Comparison of ENCODE assay signal across 1 cellular context in genomic region chr5:95826949-95827595, GRCh38.
A peak's percentile ranks its signal among the peaks of the same experiment; 100 is the strongest.
TF ChIP-seq lines count a peak whose summit lies in the region.

No MANE protein-coding gene starts in this region.

TF ChIP-seq in HepG2, 621 proteins besides CTCF, POLR2A, EP300 and RAD21 (continued from another document and continues in another):
- peak; percentile 44; the same call in 1 of the 2 replicates for TF ChIP-seq ZNF142 (CRISPR knock-in tag; IDR thresholded peaks at IDR 0.05)
- TF ChIP-seq ZNF713 (CRISPR knock-in tag; IDR thresholded peaks at IDR 0.05) = no peak
- TF ChIP-seq ZNF768 (CRISPR knock-in tag; IDR thresholded peaks at IDR 0.05) = no peak
- TF ChIP-seq ZNF782 (CRISPR knock-in tag; IDR thresholded peaks at IDR 0.05; ENCODE audit: borderline replicate concordance) = no peak; the same call in 1 of the 2 replicates
- TF ChIP-seq JUNB (CRISPR knock-in tag; IDR thresholded peaks at IDR 0.05; ENCODE audit: borderline replicate concordance) = peak; percentile 39; the same call in 1 of the 2 replicates
- no peak for TF ChIP-seq SUZ12 (IDR thresholded peaks at IDR 0.05; ENCODE audit: low read depth, low read length)
- no peak for TF ChIP-seq ZNF724P (CRISPR knock-in tag; IDR thresholded peaks at IDR 0.05; ENCODE audit: borderline replicate concordance)
- TF ChIP-seq KDM4B (CRISPR knock-in tag; IDR thresholded peaks at IDR 0.05) = peak; percentile 84
- TF ChIP-seq JARID2 (CRISPR knock-in tag; IDR thresholded peaks at IDR 0.05; ENCODE audit: insufficient replicate concordance) = no peak
- 0 out of 2 replicates have a peak, but pooled peaks have one; percentile 53 for TF ChIP-seq TP53 (CRISPR knock-in tag; conservative IDR thresholded peaks at IDR 0.05)
- TF ChIP-seq CBFB (CRISPR knock-in tag; IDR thresholded peaks at IDR 0.05) = peak; percentile 63; the same call in 1 of the 2 replicates
- no peak for TF ChIP-seq GPBP1L1 (CRISPR knock-in tag; IDR thresholded peaks at IDR 0.05)
- TF ChIP-seq TRIM24 (CRISPR knock-in tag; IDR thresholded peaks at IDR 0.05) = peak; percentile 92
- TF ChIP-seq CBX5 (CRISPR knock-in tag; IDR thresholded peaks at IDR 0.05; ENCODE audit: borderline replicate concordance) = peak; percentile 97
- peak; percentile 31; the same call in 1 of the 2 replicates for TF ChIP-seq YEATS2 (CRISPR knock-in tag; IDR thresholded peaks at IDR 0.05; ENCODE audit: borderline replicate concordance)
- no peak for TF ChIP-seq PLSCR1 (CRISPR knock-in tag; IDR thresholded peaks at IDR 0.05; ENCODE audit: borderline replicate concordance)
- no peak for TF ChIP-seq ZNF749 (CRISPR knock-in tag; IDR thresholded peaks at IDR 0.05; ENCODE audit: borderline replicate concordance)
- TF ChIP-seq ZNF841 (CRISPR knock-in tag; IDR thresholded peaks at IDR 0.05; ENCODE audit: borderline replicate concordance) = no peak
- no peak for TF ChIP-seq ZBTB49 (CRISPR knock-in tag; IDR thresholded peaks at IDR 0.05; ENCODE audit: borderline replicate concordance)
- TF ChIP-seq ASH2L (IDR thresholded peaks at IDR 0.05; ENCODE audit: insufficient read length, low read depth, low read length) = peak; percentile 35
- no peak for TF ChIP-seq HMGA1 (CRISPR knock-in tag; conservative IDR thresholded peaks at IDR 0.05)
- no peak; the same call in 1 of the 2 replicates for TF ChIP-seq ZNF652 (CRISPR knock-in tag; IDR thresholded peaks at IDR 0.05; ENCODE audit: borderline replicate concordance, low read depth)
- no peak for TF ChIP-seq ZNF101 (CRISPR knock-in tag; IDR thresholded peaks at IDR 0.05; ENCODE audit: borderline replicate concordance, low read depth)
- no peak for TF ChIP-seq ZNF572 (CRISPR knock-in tag; IDR thresholded peaks at IDR 0.05)
- TF ChIP-seq MAFF (IDR thresholded peaks at IDR 0.05; ENCODE audit: low read depth, low read length) = no peak
- TF ChIP-seq NFRKB (IDR thresholded peaks at IDR 0.05) = no peak
- no peak for TF ChIP-seq SNAPC2 (CRISPR knock-in tag; IDR thresholded peaks at IDR 0.05)
- peak; percentile 26; the same call in 1 of the 2 replicates for TF ChIP-seq PATZ1 (CRISPR knock-in tag; IDR thresholded peaks at IDR 0.05)
- peak; percentile 52; the same call in 1 of the 2 replicates for TF ChIP-seq KDM3A (CRISPR knock-in tag; IDR thresholded peaks at IDR 0.05; ENCODE audit: low read depth)
- TF ChIP-seq KDM5B (CRISPR knock-in tag; IDR thresholded peaks at IDR 0.05; ENCODE audit: borderline replicate concordance) = no peak
- TF ChIP-seq HDAC6 (IDR thresholded peaks at IDR 0.05; ENCODE audit: low read depth, low read length) = no peak
- TF ChIP-seq ZNF839 (CRISPR knock-in tag; IDR thresholded peaks at IDR 0.05; ENCODE audit: borderline replicate concordance) = no peak
- no peak for TF ChIP-seq MED8 (CRISPR knock-in tag; IDR thresholded peaks at IDR 0.05; ENCODE audit: insufficient replicate concordance)
- no peak for TF ChIP-seq DZIP1 (CRISPR knock-in tag; IDR thresholded peaks at IDR 0.05)
- TF ChIP-seq ZNF543 (CRISPR knock-in tag; IDR thresholded peaks at IDR 0.05) = no peak
- no peak for TF ChIP-seq NPAS2 (CRISPR knock-in tag; IDR thresholded peaks at IDR 0.05; ENCODE audit: borderline replicate concordance)
- peak; percentile 52; the same call in 1 of the 2 replicates for TF ChIP-seq SALL2 (CRISPR knock-in tag; IDR thresholded peaks at IDR 0.05)
- no peak for TF ChIP-seq ZNF646 (CRISPR knock-in tag; IDR thresholded peaks at IDR 0.05)
- TF ChIP-seq TOPORS (CRISPR knock-in tag; IDR thresholded peaks at IDR 0.05) = no peak
- TF ChIP-seq SNAI1 (CRISPR knock-in tag; IDR thresholded peaks at IDR 0.05; ENCODE audit: borderline replicate concordance) = no peak
